1 cellular context compared by ENCODE assay signal in genomic region chr2:201233192-201234166, GRCh38.
A peak's percentile ranks its signal among the peaks of the same experiment; 100 is the strongest.
TF ChIP-seq lines count a peak whose summit lies in the region.

No MANE protein-coding gene starts in this region.

TF ChIP-seq in HepG2, 621 proteins besides CTCF, POLR2A, EP300 and RAD21 (continued from another document and continues in another):
- peak; percentile 71 for TF ChIP-seq USF2 (IDR thresholded peaks at IDR 0.05; ENCODE audit: low read depth, low read length)
- TF ChIP-seq USF2 (CRISPR knock-in tag; IDR thresholded peaks at IDR 0.05; ENCODE audit: borderline replicate concordance): peak; percentile 82; the same call in 1 of the 2 replicates
- TF ChIP-seq PTBP1 (IDR thresholded peaks at IDR 0.05; ENCODE audit: low read depth, low read length, poor library complexity, severe bottlenecking): no peak
- peak; percentile 78; the same call in 1 of the 2 replicates for TF ChIP-seq MYC (CRISPR knock-in tag; IDR thresholded peaks at IDR 0.05; ENCODE audit: borderline replicate concordance)
- TF ChIP-seq ZNF296 (CRISPR knock-in tag; conservative IDR thresholded peaks at IDR 0.05): no peak
- TF ChIP-seq ZSCAN31 (CRISPR knock-in tag; IDR thresholded peaks at IDR 0.05; ENCODE audit: low read depth): no peak
- no peak; the same call in 1 of the 2 replicates for TF ChIP-seq ZSCAN9 (CRISPR knock-in tag; IDR thresholded peaks at IDR 0.05; ENCODE audit: borderline replicate concordance)
- TF ChIP-seq ZNF605 (CRISPR knock-in tag; IDR thresholded peaks at IDR 0.05): peak; percentile 29
- peak; percentile 95; the same call in 2 of the 3 replicates for TF ChIP-seq MXI1 (IDR thresholded peaks at IDR 0.05; ENCODE audit: borderline replicate concordance, low read depth, low read length)
- TF ChIP-seq ZNF431 (CRISPR knock-in tag; IDR thresholded peaks at IDR 0.05; ENCODE audit: borderline replicate concordance, low read depth): peak; percentile 84; the same call in 1 of the 2 replicates
- TF ChIP-seq ZNF512B (CRISPR knock-in tag; IDR thresholded peaks at IDR 0.05; ENCODE audit: borderline replicate concordance): no peak
- TF ChIP-seq CREB1 (IDR thresholded peaks at IDR 0.05): no peak
- peak; percentile 68 for TF ChIP-seq CREB1 (CRISPR knock-in tag; IDR thresholded peaks at IDR 0.05)
- no peak for TF ChIP-seq ATM (IDR thresholded peaks at IDR 0.05; ENCODE audit: borderline replicate concordance)
- no peak for TF ChIP-seq ZNF382 (CRISPR knock-in tag; IDR thresholded peaks at IDR 0.05; ENCODE audit: borderline replicate concordance)
- no peak for TF ChIP-seq HIC2 (CRISPR knock-in tag; IDR thresholded peaks at IDR 0.05; ENCODE audit: low read depth)
- no peak for TF ChIP-seq SRSF9 (IDR thresholded peaks at IDR 0.05; ENCODE audit: borderline replicate concordance, insufficient read depth, low read depth, low read length, poor library complexity, severe bottlenecking)
- TF ChIP-seq SOX6 (IDR thresholded peaks at IDR 0.05): no peak
- 0 out of 2 replicates have a peak, but pooled peaks have one; percentile 4 for TF ChIP-seq SOX6 (CRISPR knock-in tag; IDR thresholded peaks at IDR 0.05)
- no peak for TF ChIP-seq ZFAT (CRISPR knock-in tag; conservative IDR thresholded peaks at IDR 0.05)
- TF ChIP-seq RFX5 (IDR thresholded peaks at IDR 0.05; ENCODE audit: low read depth, low read length): no peak
- TF ChIP-seq ARID3A (IDR thresholded peaks at IDR 0.05; ENCODE audit: low read depth, low read length): no peak
- TF ChIP-seq ZNF678 (CRISPR knock-in tag; IDR thresholded peaks at IDR 0.05): no peak
- peak; percentile 65; the same call in 1 of the 2 replicates for TF ChIP-seq BHLHE40 (IDR thresholded peaks at IDR 0.05; ENCODE audit: low read length)
- no peak for TF ChIP-seq ZNF562 (CRISPR knock-in tag; IDR thresholded peaks at IDR 0.05; ENCODE audit: borderline replicate concordance)
- TF ChIP-seq HNRNPL (IDR thresholded peaks at IDR 0.05; ENCODE audit: low read depth, low read length): no peak
- TF ChIP-seq RNF219 (CRISPR knock-in tag; IDR thresholded peaks at IDR 0.05): no peak
- TF ChIP-seq HNRNPLL (IDR thresholded peaks at IDR 0.05; ENCODE audit: low read depth, low read length, poor library complexity, severe bottlenecking): peak; percentile 82
- TF ChIP-seq CREB3 (CRISPR knock-in tag; IDR thresholded peaks at IDR 0.05): no peak
- no peak for TF ChIP-seq FOXJ3 (CRISPR knock-in tag; IDR thresholded peaks at IDR 0.05; ENCODE audit: borderline replicate concordance)
- TF ChIP-seq NR3C1 (CRISPR knock-in tag; IDR thresholded peaks at IDR 0.05): no peak
- no peak for TF ChIP-seq ZNF550 (CRISPR knock-in tag; IDR thresholded peaks at IDR 0.05; ENCODE audit: borderline replicate concordance)
- no peak for TF ChIP-seq TEAD2 (CRISPR knock-in tag; IDR thresholded peaks at IDR 0.05)
- TF ChIP-seq PATZ1 (CRISPR knock-in tag; IDR thresholded peaks at IDR 0.05): no peak
- no peak for TF ChIP-seq NFAT5 (CRISPR knock-in tag; IDR thresholded peaks at IDR 0.05)
- TF ChIP-seq ZNF432 (CRISPR knock-in tag; IDR thresholded peaks at IDR 0.05; ENCODE audit: borderline replicate concordance): no peak
- TF ChIP-seq ISL2 (CRISPR knock-in tag; IDR thresholded peaks at IDR 0.05): no peak; the same call in 1 of the 2 replicates
- TF ChIP-seq ZNF20 (CRISPR knock-in tag; IDR thresholded peaks at IDR 0.05): no peak
- TF ChIP-seq ZBTB8A (CRISPR knock-in tag; IDR thresholded peaks at IDR 0.05; ENCODE audit: borderline replicate concordance, low read depth): no peak
- no peak for TF ChIP-seq AGO1 (IDR thresholded peaks at IDR 0.05; ENCODE audit: low read depth, low read length, poor library complexity, severe bottlenecking)
- no peak for TF ChIP-seq ZNF564 (CRISPR knock-in tag; IDR thresholded peaks at IDR 0.05)
- TF ChIP-seq PITX1 (CRISPR knock-in tag; IDR thresholded peaks at IDR 0.05): no peak
- TF ChIP-seq MAFG (CRISPR knock-in tag; IDR thresholded peaks at IDR 0.05): no peak
